7 cellular contexts compared by ENCODE assay signal in the genomic region with DNA sequence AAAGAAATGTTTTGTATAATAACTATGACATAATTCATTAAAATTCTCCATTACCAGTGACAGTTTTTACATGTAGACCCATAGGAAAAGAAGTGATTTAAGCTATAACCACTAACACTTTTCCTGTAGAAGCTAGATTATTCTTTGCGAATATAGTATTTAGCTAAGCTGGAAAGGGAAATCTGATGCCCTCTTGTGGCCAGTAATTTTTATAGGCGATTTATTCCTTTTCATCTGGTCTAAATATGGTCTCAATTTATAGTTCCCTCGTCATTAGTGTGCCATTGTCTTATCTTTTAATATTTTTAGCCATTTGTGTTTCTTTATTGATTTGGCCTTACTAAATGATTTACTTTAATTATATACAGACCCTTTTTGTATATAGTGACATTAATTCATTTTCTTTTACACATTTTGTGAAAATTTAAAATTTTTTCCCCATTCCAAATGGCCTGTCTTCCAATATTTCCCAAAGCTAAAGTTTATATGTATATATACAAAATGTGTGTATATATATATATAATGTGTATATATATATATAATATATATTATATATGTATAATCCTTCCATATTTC. TPM values are rescaled to one million over a fixed set of nuclear protein-coding genes. Genes with fewer than 3 reads are reported as not detected.
A peak's percentile ranks its signal among the peaks of the same experiment; 100 is the strongest.
DNase-seq lines count a peak whose midpoint lies in the region; ATAC-seq, FAIRE-seq and TF ChIP-seq lines count a peak whose summit lies in the region.

No MANE protein-coding gene starts in this region.

- peaks cover 2% of the 10 kb centered on the region for H3K9me3 Mint-ChIP-seq in neural crest cell

- H3K4me1 Mint-ChIP-seq in neural crest cell, result no peaks in the 10 kb centered on the region

- H3K27me3 Mint-ChIP-seq in neural crest cell (ENCODE audit: low read depth), result no peaks in the 10 kb centered on the region

- no peak overlapping the region for H3K4me3 Mint-ChIP-seq in neural crest cell

- TF ChIP-seq CTCF in epithelial cell of esophagus (IDR thresholded peaks at IDR 0.05; ENCODE audit: insufficient read depth, low read depth, low read length, missing control alignments) (peak; percentile 59), neural crest cell (conservative IDR thresholded peaks at IDR 0.05) (peak; percentile 86)

- peaks cover 10% of the 10 kb centered on the region for H3K36me3 Mint-ChIP-seq in neural crest cell (ENCODE audit: low read depth)

- H3K4me3 ChIP-seq in epithelial cell of esophagus (ENCODE audit: low read length), result no peak overlapping the region

- peak; percentile 74 for FAIRE-seq in RCC 7860 (lab: Jason Lieb, UNC)

- ATAC-seq in HG03196 (IDR thresholded peaks at IDR 0.05; ENCODE audit: unreplicated experiment), result no peak

- no peak overlapping the region for H3K27ac Mint-ChIP-seq in neural crest cell (ENCODE audit: unreplicated experiment)

- DNase-seq in GDM1 (lab: John Stamatoyannopoulos, UW) (peak; percentile 0), KG1 (lab: John Stamatoyannopoulos, UW) (peak; percentile 47), RCC 7860 (ENCODE audit: low spot score) (peak; percentile 31), epithelial cell of esophagus (ENCODE audit: low read depth) (peak; percentile 57), neural crest cell (ENCODE audit: low read depth, low spot score) (no peak)
- DNase-seq in activated T-cell treated with anti-CD3 and anti-CD28 coated beads, Interleukin-2, amount 50 U/mL, for 48 hours, result no peak

RNA-seq across cellular contexts. Expression of a gene that starts 26.7 kb away (rescaled TPM):
- total RNA-seq in neural crest cell, result 35.9 and 39.4 TPM in 2 replicates

Comparison
In these comparisons a context has a peak if more than half of its experiments do, and no peak if none do; other contexts are left out.
1. DNase-seq: peak in GDM1 (single experiment), KG1 (single experiment), RCC 7860 (single experiment) and epithelial cell of esophagus (single experiment); none in neural crest cell (single experiment) and activated T-cell treated with anti-CD3 and anti-CD28 coated beads, Interleukin-2, amount 50 U/mL, for 48 hours (0 of 2).